Comparison of ENCODE assay signal across 10 cellular contexts in the genomic region with DNA sequence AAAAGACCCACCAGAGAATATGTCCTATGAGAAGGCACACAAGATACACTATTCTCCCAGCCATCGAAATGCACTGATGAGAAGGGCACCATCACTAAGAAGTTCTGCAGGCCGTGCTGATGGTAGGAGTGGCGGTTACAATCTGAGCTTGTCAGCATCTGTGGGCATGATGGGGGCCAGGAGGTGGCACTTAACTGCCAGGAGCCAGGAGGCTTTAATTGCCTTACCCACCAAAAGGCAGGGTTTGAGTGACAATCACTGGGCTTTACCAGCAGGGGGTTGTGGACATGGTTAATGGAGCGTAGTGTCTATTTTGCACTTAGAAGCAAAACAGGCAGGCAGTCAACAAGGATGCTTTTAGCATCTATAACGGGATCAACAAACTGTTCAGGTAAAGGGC.
DNase-seq lines count a peak whose midpoint lies in the region; ATAC-seq and TF ChIP-seq lines count a peak whose summit lies in the region.
"Had no signal": no experiment of that assay in that cellular context is flagged by ENCODE, and none has a peak within 500 bp of the region (broad histone marks: within the 10 kb centered on the region; RNA-seq: fewer than 3 reads in every experiment).

No MANE protein-coding gene starts in this region.

- TF ChIP-seq CTCF in GM12874 (IDR thresholded peaks at IDR 0.05; ENCODE audit: insufficient read depth, low read depth, low read length), result peak; percentile 39; the same call in 1 of the 2 replicates

- ATAC-seq in HG03139 (IDR thresholded peaks at IDR 0.05; ENCODE audit: unreplicated experiment) (no peak), GM19351 (IDR thresholded peaks at IDR 0.05; ENCODE audit: unreplicated experiment) (no peak)

- peak in 2 of 3 experiments; percentile 62 to 85 for DNase-seq in NCI-H1417 (lab: John Stamatoyannopoulos, UW)
- no peak for DNase-seq in NCI-H1417 treated with DMSO at 0.1 percent for 48 hours (lab: John Stamatoyannopoulos, UW)
- peak; percentile 89 for DNase-seq in NCI-H748 (lab: John Stamatoyannopoulos, UW; ENCODE audit: unreplicated experiment)
- peak; percentile 85 for DNase-seq in germinal center (ENCODE audit: low spot score)
- DNase-seq in GM03348 (ENCODE audit: low spot score), result no peak
- DNase-seq: dermis blood vessel endothelial cell, transverse colon had no signal

Comparison
In these comparisons a context has a peak if more than half of its experiments do, and no peak if none do; other contexts are left out.
1. DNase-seq: peak in NCI-H1417 (2 of 3), NCI-H748 (single experiment) and germinal center (single experiment); none in NCI-H1417 treated with DMSO at 0.1 percent for 48 hours (single experiment) and GM03348 (single experiment).